Comparison of ENCODE assay signal across 7 cellular contexts in the genomic region with DNA sequence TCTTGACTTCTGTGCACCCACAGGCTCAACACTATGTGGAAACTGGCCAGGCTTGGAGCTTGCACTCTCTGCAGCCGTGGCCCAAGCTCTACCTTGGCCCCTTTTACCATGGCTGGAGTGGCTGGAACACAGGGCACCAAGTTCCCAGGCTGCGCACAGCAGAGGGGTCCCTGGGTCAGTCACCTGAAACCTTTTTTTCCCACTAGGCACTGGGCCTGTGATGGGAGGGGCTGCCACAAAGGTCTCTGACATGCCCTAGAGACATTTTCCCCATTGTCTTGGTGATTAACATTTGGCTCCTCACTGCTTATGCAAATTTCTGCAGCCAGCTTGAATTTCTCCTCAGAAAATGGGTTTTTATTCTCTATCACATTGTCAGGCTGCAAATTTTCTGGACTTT. TPM values are rescaled to one million over a fixed set of nuclear protein-coding genes. Genes with fewer than 3 reads are reported as not detected.
DNase-seq lines count a peak whose midpoint lies in the region; TF ChIP-seq lines count a peak whose summit lies in the region.
"Not testable (repeated sequence)": the region's sequence is repeated elsewhere in the genome, so short reads cannot be mapped to it uniquely, and the experiment has no call there.

No MANE protein-coding gene starts in this region.

- H3K4me1 ChIP-seq in ES-I3 (ENCODE audit: insufficient read depth, low read length) (peaks cover 26% of the 10 kb centered on the region), HAP-1 (peaks cover 58% of the 10 kb centered on the region), Karpas-422 (ENCODE audit: low read length) (peaks cover 99% of the 10 kb centered on the region), endodermal cell (ENCODE audit: control insufficient read depth, insufficient read depth, low read length) (peaks cover 25% of the 10 kb centered on the region), iPS-18a (ENCODE audit: control insufficient read depth, low read depth, low read length) (peaks cover 44% of the 10 kb centered on the region), neural progenitor cell (peaks cover 21% of the 10 kb centered on the region)

- H3K79me2 ChIP-seq in Karpas-422 (ENCODE audit: low read length) (peaks cover 90% of the 10 kb centered on the region), neural progenitor cell (ENCODE audit: low read depth) (peaks cover 83% of the 10 kb centered on the region)

- H3K9me2 ChIP-seq in Karpas-422 (replicated peaks; ENCODE audit: insufficient read depth, low read length): not testable (repeated sequence)

- not testable (repeated sequence) for H3K9me3 ChIP-seq in ES-I3 (ENCODE audit: control insufficient read depth, insufficient read depth, low read length); HAP-1; Karpas-422 (ENCODE audit: low read length); endodermal cell (ENCODE audit: control insufficient read depth, low read length); iPS-18a (ENCODE audit: control insufficient read depth, low read depth, low read length); neural progenitor cell (ENCODE audit: low read depth)

- H3K27me3 Mint-ChIP-seq in endodermal cell (ENCODE audit: insufficient read depth); neural progenitor cell (ENCODE audit: insufficient read depth, low read depth): not testable (repeated sequence)

- H4K20me1 ChIP-seq in Karpas-422 (ENCODE audit: insufficient read depth, low read depth, low read length); neural progenitor cell (ENCODE audit: low read depth): not testable (repeated sequence)

- H3K4me2 ChIP-seq in Karpas-422 (ENCODE audit: low read depth, low read length, poor library complexity, severe bottlenecking): peak overlapping the region; percentile 92
- not testable (repeated sequence) for H3K4me2 ChIP-seq in neural progenitor cell

- not testable (repeated sequence) for H2AFZ ChIP-seq in Karpas-422 (ENCODE audit: low read length); neural progenitor cell (replicated peaks)

- H3K9me3 Mint-ChIP-seq in endodermal cell, neural progenitor cell: not testable (repeated sequence)

- peak; percentile 47 to 81 for DNase-seq in HAP-1 (ENCODE audit: low spot score in 2 of 2)
- peak; percentile 83 for DNase-seq in Karpas-422
- DNase-seq in endodermal cell: peak; percentile 86
- DNase-seq in iPS-NIHi7 (ENCODE audit: extremely low spot score): peak; percentile 54
- DNase-seq in neural progenitor cell (ENCODE audit: low spot score): peak; percentile 24

- H3K9ac ChIP-seq in ES-I3 (ENCODE audit: low read depth, low read length) (peak overlapping the region; percentile 26; the same call in 1 of the 2 replicates), Karpas-422 (ENCODE audit: low read length) (peak overlapping the region; percentile 85)
- H3K9ac ChIP-seq in endodermal cell (ENCODE audit: extremely low read depth, low read length, poor library complexity, severe bottlenecking); iPS-18a (ENCODE audit: low read length); neural progenitor cell: not testable (repeated sequence)

- WGBS in endodermal cell (ENCODE audit: insufficient coverage in 1 of 2, insufficient read length in 1 of 2), 2 experiments: 80 to 82% methylated on average over 2 of the region's 2 CpGs

- in situ Hi-C loops in HAP-1 (cut with MboI; ENCODE audit: low sequenced_read_pairs): not testable (repeated sequence)

- H3K4me1 Mint-ChIP-seq in endodermal cell: peaks cover 44% of the 10 kb centered on the region
- peaks cover 29% of the 10 kb centered on the region for H3K4me1 Mint-ChIP-seq in neural progenitor cell

- not testable (repeated sequence) for H3K36me3 ChIP-seq in ES-I3 (ENCODE audit: insufficient read depth, low read length); HAP-1 (replicated peaks); endodermal cell (ENCODE audit: control insufficient read depth, insufficient read depth, low read length); iPS-18a (ENCODE audit: control insufficient read depth, low read depth, low read length); neural progenitor cell
- peaks cover 22% of the 10 kb centered on the region for H3K36me3 ChIP-seq in Karpas-422 (ENCODE audit: insufficient read depth, low read length)

- peaks cover 16% of the 10 kb centered on the region for H3K36me3 Mint-ChIP-seq in endodermal cell (ENCODE audit: low read depth)
- H3K36me3 Mint-ChIP-seq in neural progenitor cell: peaks cover 13% of the 10 kb centered on the region

- H3K4me3 ChIP-seq in HAP-1; endodermal cell (ENCODE audit: low read length); neural progenitor cell: not testable (repeated sequence)
- H3K4me3 ChIP-seq in Karpas-422 (ENCODE audit: low read length) (peak overlapping the region; percentile 48; the same call in 1 of the 2 replicates), iPS-18a (ENCODE audit: low read length) (peak overlapping the region; percentile 16)

- H3K27me3 ChIP-seq in HAP-1 (ENCODE audit: low read depth); Karpas-422 (ENCODE audit: low read length); endodermal cell (ENCODE audit: control insufficient read depth, insufficient read depth, low read length, poor library complexity, severe bottlenecking); iPS-18a (ENCODE audit: control insufficient read depth, insufficient read depth, low read length); neural progenitor cell: not testable (repeated sequence)

- peak overlapping the region; percentile 77 for H3K27ac Mint-ChIP-seq in endodermal cell
- not testable (repeated sequence) for H3K27ac Mint-ChIP-seq in neural progenitor cell

- H3F3A ChIP-seq in neural progenitor cell (ENCODE audit: low read depth): not testable (repeated sequence)

- H3K4me3 Mint-ChIP-seq in endodermal cell, neural progenitor cell: not testable (repeated sequence)

- H3K27ac ChIP-seq in Karpas-422 (ENCODE audit: low read length) (peak overlapping the region; percentile 96), iPS-18a (ENCODE audit: low read length) (peak overlapping the region; percentile 30)
- H3K27ac ChIP-seq in endodermal cell (ENCODE audit: low read depth, low read length); neural progenitor cell: not testable (repeated sequence)

- TF ChIP-seq CTCF in endodermal cell (conservative IDR thresholded peaks at IDR 0.05); neural progenitor cell (IDR thresholded peaks at IDR 0.05): not testable (repeated sequence)

RNA-seq across cellular contexts. Expression of a gene that starts 9.4 kb away (rescaled TPM):
- total RNA-seq in Karpas-422 (2014; rRNA removed; shearing (Covaris generic); ENCODE audit: low replicate concordance): 83.4 and 108 TPM in 2 replicates
- 10 to 100 TPM; 31.1 to 31.9 TPM for total RNA-seq in endodermal cell
- polyA plus RNA-seq in endodermal cell (2013, experiment 1 of 2): 32.4 TPM
- polyA plus RNA-seq in endodermal cell (2013, experiment 2 of 2): 27.4 TPM
- 12.6 and 13.2 TPM in 2 replicates for total RNA-seq in neural progenitor cell (ENCODE audit: low replicate concordance)

Comparison
In these comparisons a context has a peak if more than half of its experiments do, and no peak if none do; other contexts are left out.
1. DNase-seq: peak in every context shown above with its lines; median percentile 86 in endodermal cell; 83 in Karpas-422; 64 in HAP-1; 54 in iPS-NIHi7; 24 in neural progenitor cell.